Comparison of ENCODE assay signal across 1 cellular context in the genomic region with DNA sequence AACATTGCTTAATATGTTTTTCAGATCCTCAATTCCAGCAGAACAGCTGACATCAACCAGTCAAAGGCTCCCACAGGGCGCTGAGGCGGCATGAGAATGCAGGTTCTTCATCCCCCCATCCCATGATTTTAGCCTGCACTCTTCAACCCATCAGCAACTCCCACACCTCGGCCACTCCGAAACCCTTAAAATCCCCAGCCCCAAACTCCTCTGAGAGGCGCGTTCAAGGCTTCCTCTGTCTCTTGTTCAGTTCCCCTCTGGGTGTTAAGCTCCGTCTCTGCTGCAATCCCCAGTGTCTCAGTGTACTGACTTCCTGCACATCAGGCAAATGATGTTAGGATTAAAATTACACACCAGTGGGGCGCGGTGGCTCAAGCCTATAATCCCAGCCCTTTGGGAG.
TF ChIP-seq lines count a peak whose summit lies in the region.

No MANE protein-coding gene starts in this region.

TF ChIP-seq in HepG2, 621 proteins besides CTCF, POLR2A, EP300 and RAD21 (continued from another document):
- TF ChIP-seq AGO1 (IDR thresholded peaks at IDR 0.05; ENCODE audit: low read depth, low read length, poor library complexity, severe bottlenecking) (no peak), SP1 (IDR thresholded peaks at IDR 0.05) (no peak), SP1 (CRISPR knock-in tag; IDR thresholded peaks at IDR 0.05) (no peak), ZNF788 (CRISPR knock-in tag; IDR thresholded peaks at IDR 0.05; ENCODE audit: borderline replicate concordance) (no peak), ZNF572 (CRISPR knock-in tag; IDR thresholded peaks at IDR 0.05) (no peak), RFXANK (CRISPR knock-in tag; IDR thresholded peaks at IDR 0.05) (no peak), PBX3 (CRISPR knock-in tag; IDR thresholded peaks at IDR 0.05; ENCODE audit: borderline replicate concordance) (no peak), ZBTB7A (CRISPR knock-in tag; IDR thresholded peaks at IDR 0.05) (no peak), ZNF160 (CRISPR knock-in tag; IDR thresholded peaks at IDR 0.05) (no peak), ZNF337 (CRISPR knock-in tag; IDR thresholded peaks at IDR 0.05; ENCODE audit: borderline replicate concordance, low read depth) (no peak), SPEN (CRISPR knock-in tag; IDR thresholded peaks at IDR 0.05; ENCODE audit: low read depth) (no peak)
